12 cellular contexts compared by ENCODE assay signal in genomic region chr16:2511128-2511785, GRCh38. TPM values are rescaled to one million over a fixed set of nuclear protein-coding genes. Genes with fewer than 3 reads are reported as not detected.
DNase-seq lines count a peak whose midpoint lies in the region; ATAC-seq and TF ChIP-seq lines count a peak whose summit lies in the region.
"Had no signal": no experiment of that assay in that cellular context is flagged by ENCODE, and none has a peak within 500 bp of the region (broad histone marks: within the 10 kb centered on the region; RNA-seq: fewer than 3 reads in every experiment).

No MANE protein-coding gene starts in this region.

- no peaks in the 10 kb centered on the region for H3K9me3 ChIP-seq in CD8-positive, alpha-beta memory T cell (ENCODE audit: low read length)
- H3K9me3 ChIP-seq in left ventricle myocardium inferior (replicated peaks), result no peaks in the 10 kb centered on the region
- H3K9me3 ChIP-seq: Caco-2 had no signal

- H3K9me3 Mint-ChIP-seq in CD8-positive, alpha-beta memory T cell, result no peaks in the 10 kb centered on the region
- no peaks in the 10 kb centered on the region for H3K9me3 Mint-ChIP-seq in activated B cell treated with CpG ODN at 0.5 μM for 24 hours

- H3K27ac Mint-ChIP-seq in CD8-positive, alpha-beta memory T cell, result peak overlapping the region in 3 of 8 donors; percentile 27 to 99 (median 58)
- peak overlapping the region; percentile 94 for H3K27ac Mint-ChIP-seq in activated B cell treated with CpG ODN at 0.5 μM for 24 hours

- H3K27me3 ChIP-seq in CD8-positive, alpha-beta memory T cell (ENCODE audit: insufficient read depth, low read length, poor library complexity, severe bottlenecking), result no peaks in the 10 kb centered on the region
- no peaks in the 10 kb centered on the region for H3K27me3 ChIP-seq in left ventricle myocardium inferior (ENCODE audit: low read depth)

- POLR2A ChIA-PET in CD8-positive, alpha-beta memory T cell (lab: Charles Lee), result no interaction called here
- POLR2A ChIA-PET in activated B cell treated with CpG ODN at 0.5 μM for 24 hours (lab: Charles Lee), result interaction anchor here (1.4 to 2.7 kb wide), 4 partner anchors 9 to 356 kb away, joined by 3 to 16 read pairs (median 11); partner anchors contain the start of genes AMDHD2, CEMP1 and TRAF7

- CTCF ChIA-PET in CD8-positive, alpha-beta memory T cell (lab: Charles Lee), result interaction anchor here (1.3 kb wide), 1 partner anchor 8 kb away, joined by 3 read pairs; no protein-coding TSS in a partner anchor
- CTCF ChIA-PET in activated B cell treated with CpG ODN at 0.5 μM for 24 hours (lab: Charles Lee), result no interaction called here

- no peak overlapping the region for H3K4me3 ChIP-seq in CD8-positive, alpha-beta memory T cell (ENCODE audit: low read length)
- no peak overlapping the region for H3K4me3 ChIP-seq in left ventricle myocardium inferior

- peaks cover 27 to 33% (median 30%) of the 10 kb centered on the region in 3 donors for H3K4me1 Mint-ChIP-seq in CD8-positive, alpha-beta memory T cell
- H3K4me1 Mint-ChIP-seq in activated B cell treated with CpG ODN at 0.5 μM for 24 hours, result peaks cover 86% of the 10 kb centered on the region

- H3K36me3 Mint-ChIP-seq in CD8-positive, alpha-beta memory T cell, result peaks cover 0 to 15% (median 0%) of the 10 kb centered on the region in 3 donors
- H3K36me3 Mint-ChIP-seq in activated B cell treated with CpG ODN at 0.5 μM for 24 hours (ENCODE audit: low read depth), result peaks cover 9% of the 10 kb centered on the region

- no peak for DNase-seq in CD8-positive, alpha-beta memory T cell
- DNase-seq in activated B cell treated with CpG ODN at 0.5 μM for 24 hours, result no peak
- DNase-seq in left ventricle myocardium inferior, result peak; percentile 68
- peak in 8 of 10 donors; percentile 47 to 96 (median 80) for DNase-seq in posterior cingulate gyrus
- DNase-seq in effector CD4-positive, alpha-beta T cell, result no peak
- no peak for DNase-seq in HuH-7 (ENCODE audit: low spot score)
- DNase-seq in foreskin melanocyte, result no peak
- no peak for DNase-seq in activated effector memory CD4-positive, alpha-beta T cell treated with Interleukin-2 at 50 U/mL for 16 hours
- DNase-seq: Caco-2, cortex of kidney, NCI-H510A treated with DMSO at 0.1 percent for 48 hours had no signal

- H3K27ac ChIP-seq in CD8-positive, alpha-beta memory T cell (ENCODE audit: low read depth, low read length), result peak overlapping the region; percentile 33
- H3K27ac ChIP-seq in left ventricle myocardium inferior (replicated peaks), result no peak overlapping the region

- no peak overlapping the region for H3K4me3 Mint-ChIP-seq in CD8-positive, alpha-beta memory T cell
- H3K4me3 Mint-ChIP-seq in activated B cell treated with CpG ODN at 0.5 μM for 24 hours, result no peak overlapping the region

- no peak for ATAC-seq in activated B cell treated with CpG ODN at 0.5 μM for 24 hours (ENCODE audit: low read depth)
- ATAC-seq: activated CD4-positive, CD25-positive, alpha-beta regulatory T cell treated with anti-CD3 and anti-CD28 coated beads, Interleukin-2, amount 50 U/mL, for 24 hours had no signal

- TF ChIP-seq CTCF in activated B cell treated with CpG ODN at 0.5 μM for 24 hours (IDR thresholded peaks at IDR 0.05), result no peak
- TF ChIP-seq CTCF in left ventricle myocardium inferior (IDR thresholded peaks at IDR 0.05; ENCODE audit: borderline replicate concordance), result no peak

- intact Hi-C loops in activated B cell treated with CpG ODN at 0.5 μM for 24 hours (cut with micrococcal nuclease) (loop anchor here (5.0 kb wide), 1 partner anchor 244 kb away; the partner anchor contains the start of gene RNPS1), left ventricle myocardium inferior (cut with micrococcal nuclease) (no loop called here), posterior cingulate gyrus (cut with DNase I) (no loop called here)

- H3K4me1 ChIP-seq in CD8-positive, alpha-beta memory T cell (ENCODE audit: insufficient read depth, low read length), result peaks cover 27% of the 10 kb centered on the region
- peaks cover 40% of the 10 kb centered on the region for H3K4me1 ChIP-seq in left ventricle myocardium inferior

- peaks cover 0 to 4% of the 10 kb centered on the region in 2 donors for H3K27me3 Mint-ChIP-seq in CD8-positive, alpha-beta memory T cell
- no peaks in the 10 kb centered on the region for H3K27me3 Mint-ChIP-seq in activated B cell treated with CpG ODN at 0.5 μM for 24 hours

- H3K36me3 ChIP-seq in CD8-positive, alpha-beta memory T cell (ENCODE audit: insufficient read depth, low read length), result no peaks in the 10 kb centered on the region
- H3K36me3 ChIP-seq in left ventricle myocardium inferior, result no peaks in the 10 kb centered on the region

RNA-seq across cellular contexts. Expression of gene ATP6V0C, which starts 2.5 kb away (rescaled TPM):
- total RNA-seq in CD8-positive, alpha-beta memory T cell, result 100 to 1,000 TPM; 154 to 157 TPM
- 101 TPM for polyA plus RNA-seq in CD8-positive, alpha-beta memory T cell
- total RNA-seq in activated B cell treated with CpG ODN at 0.5 μM for 24 hours, result 74.9 and 91.4 TPM in 2 replicates
- 128 TPM for total RNA-seq in left ventricle myocardium inferior

RNA-seq across cellular contexts. Expression of gene AMDHD2, which starts 8.9 kb away (rescaled TPM):
- 10 to 100 TPM; 34.1 to 35.5 TPM for total RNA-seq in CD8-positive, alpha-beta memory T cell
- polyA plus RNA-seq in CD8-positive, alpha-beta memory T cell, result 21.2 TPM
- total RNA-seq in activated B cell treated with CpG ODN at 0.5 μM for 24 hours (65.5 and 90.8 TPM in 2 replicates), left ventricle myocardium inferior (9.3 TPM)

RNA-seq across cellular contexts. Expression of gene CEMP1, which starts 20.0 kb away (rescaled TPM):
- under 1 TPM in 1 of 2 experiments, not detected in 1; 0.16 TPM for total RNA-seq in CD8-positive, alpha-beta memory T cell
- 3.3 TPM for polyA plus RNA-seq in CD8-positive, alpha-beta memory T cell
- total RNA-seq in activated B cell treated with CpG ODN at 0.5 μM for 24 hours, result 0.16 and 0.66 TPM in 2 replicates
- not detected for total RNA-seq in left ventricle myocardium inferior

RNA-seq across cellular contexts. Expression of gene PDPK1, which starts 26.6 kb away (rescaled TPM):
- 10 to 100 TPM; 56.8 to 58.5 TPM for total RNA-seq in CD8-positive, alpha-beta memory T cell
- polyA plus RNA-seq in CD8-positive, alpha-beta memory T cell, result 46.2 TPM
- total RNA-seq in activated B cell treated with CpG ODN at 0.5 μM for 24 hours (42.5 and 62.0 TPM in 2 replicates), left ventricle myocardium inferior (46.4 TPM)

RNA-seq across cellular contexts. Expression of gene TBC1D24, which starts 36.3 kb away (rescaled TPM):
- 10 to 100 TPM; 28.3 to 32.7 TPM for total RNA-seq in CD8-positive, alpha-beta memory T cell
- polyA plus RNA-seq in CD8-positive, alpha-beta memory T cell, result 3.5 TPM
- total RNA-seq in activated B cell treated with CpG ODN at 0.5 μM for 24 hours (9.1 and 12.6 TPM in 2 replicates), left ventricle myocardium inferior (11.1 TPM)

Comparison
In these comparisons a context has a peak if more than half of its experiments do, and no peak if none do; other contexts are left out.
1. DNase-seq: peak in left ventricle myocardium inferior (single experiment) and posterior cingulate gyrus (8 of 10); none in CD8-positive, alpha-beta memory T cell (0 of 5), activated B cell treated with CpG ODN at 0.5 μM for 24 hours (single experiment), effector CD4-positive, alpha-beta T cell (single experiment), HuH-7 (single experiment), foreskin melanocyte (single experiment) and activated effector memory CD4-positive, alpha-beta T cell treated with Interleukin-2 at 50 U/mL for 16 hours (single experiment).